ENCODE assay signal across 12 cellular contexts in the genomic region with DNA sequence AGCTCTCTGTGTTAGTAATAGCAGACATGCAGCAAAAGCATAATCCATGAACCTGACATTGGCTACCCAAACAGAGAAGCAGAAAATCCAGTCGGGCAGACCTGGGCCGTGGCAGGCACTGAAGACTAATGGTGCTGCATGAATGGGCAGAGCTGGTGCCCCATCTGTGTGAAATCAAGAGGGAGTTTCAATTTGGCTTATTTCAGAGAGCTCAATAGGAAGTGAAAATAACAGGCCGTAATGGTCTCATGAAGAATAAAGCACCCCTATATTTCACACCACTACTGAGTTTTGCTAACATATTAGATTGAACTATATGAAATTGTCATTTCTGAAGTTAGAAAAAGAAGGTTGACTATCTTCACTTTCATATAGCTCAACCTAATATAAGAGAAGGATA.
DNase-seq lines count a peak whose midpoint lies in the region; ATAC-seq and TF ChIP-seq lines count a peak whose summit lies in the region.
"Had no signal": no experiment of that assay in that cellular context is flagged by ENCODE, and none has a peak within 500 bp of the region (broad histone marks: within the 10 kb centered on the region; RNA-seq: fewer than 3 reads in every experiment).

No MANE protein-coding gene starts in this region.

- ATAC-seq in GM19372 (IDR thresholded peaks at IDR 0.05; ENCODE audit: low read depth, unreplicated experiment) (peak; percentile 88), HG02970 (IDR thresholded peaks at IDR 0.05; ENCODE audit: low FRiP score, unreplicated experiment) (peak; percentile 94), sciatic nerve (no peak), omental fat pad (ENCODE audit: low FRiP score) (no peak)

- TF ChIP-seq CTCF in omental fat pad (IDR thresholded peaks at IDR 0.05), result no peak

- intact Hi-C loops in sciatic nerve (cut with DNase I), result no loop called here
- intact Hi-C loops in cardiac septum (cut with DNase I), result no loop called here

- DNase-seq in DMS53 (lab: John Stamatoyannopoulos, UW) (peak; percentile 60), NCI-H1694 treated with DMSO at 0.1 percent for 48 hours (lab: John Stamatoyannopoulos, UW) (peak; percentile 54), sciatic nerve (ENCODE audit: low spot score) (no peak), cardiac septum (ENCODE audit: low spot score) (no peak), T-helper 2 cell (no peak), omental fat pad (ENCODE audit: low spot score) (no peak)
- DNase-seq: activated effector memory CD4-positive, alpha-beta T cell treated with anti-CD3 and anti-CD28 coated beads, Interleukin-2, amount 50 U/mL, for 16 hours; mammary epithelial cell; NCI-H2029; SW 1271 had no signal

Comparison
In these comparisons a context has a peak if more than half of its experiments do, and no peak if none do; other contexts are left out.
1. DNase-seq: peak in DMS53 (single experiment) and NCI-H1694 treated with DMSO at 0.1 percent for 48 hours (single experiment); none in sciatic nerve (single experiment), cardiac septum (single experiment), T-helper 2 cell (0 of 5) and omental fat pad (single experiment).
2. ATAC-seq: peak in GM19372 (single experiment) and HG02970 (single experiment); none in sciatic nerve (single experiment) and omental fat pad (single experiment).